In the genomic region with DNA sequence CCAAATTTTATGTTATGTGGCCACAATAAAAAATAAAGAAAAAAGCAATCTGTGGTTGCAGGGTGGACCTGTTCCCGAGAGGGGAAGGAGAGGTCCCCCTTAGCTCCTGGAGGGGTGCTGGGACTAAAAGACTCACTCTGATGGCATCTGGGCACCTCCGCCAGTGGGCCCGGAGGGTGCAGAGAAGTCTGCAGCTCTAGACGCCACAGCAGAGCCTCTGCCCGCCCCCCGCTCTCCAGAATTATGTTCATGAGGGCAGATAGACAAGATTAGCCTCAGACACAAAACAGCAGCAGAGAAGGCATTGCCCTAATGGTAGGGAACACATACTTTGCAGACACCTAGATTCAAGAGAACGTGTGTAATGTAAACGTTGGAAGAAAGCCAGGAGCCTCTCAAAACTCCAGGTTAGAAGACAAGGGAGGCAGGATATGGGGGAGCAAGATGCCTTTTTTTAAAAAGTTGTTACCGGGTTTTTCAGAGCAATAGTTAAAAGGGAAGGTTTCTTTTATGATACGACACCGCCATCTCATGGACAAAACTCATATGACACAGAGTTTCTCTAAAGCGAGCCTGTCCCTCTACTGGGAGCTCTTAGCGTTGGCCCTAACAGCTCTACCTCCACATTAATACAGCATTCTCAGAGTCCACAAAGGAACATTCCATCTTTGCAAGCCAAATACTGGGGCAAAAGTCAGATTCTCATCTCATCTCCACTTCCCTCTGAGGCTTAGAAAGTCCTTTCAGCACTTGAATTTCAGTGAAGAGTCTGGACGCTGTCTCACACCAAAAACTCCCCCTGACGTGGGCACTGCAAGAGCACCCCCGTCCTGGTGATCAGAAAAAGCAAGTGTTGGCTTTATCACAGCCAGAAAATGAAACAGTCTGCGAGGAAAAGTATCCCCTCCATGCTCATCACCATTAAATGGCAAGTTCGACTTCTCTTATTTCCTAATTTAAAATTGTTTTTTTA, we compare ENCODE assay signal across 8 cellular contexts. TPM values are rescaled to one million over a fixed set of nuclear protein-coding genes. Genes with fewer than 3 reads are reported as not detected.
DNase-seq lines count a peak whose midpoint lies in the region; ATAC-seq and TF ChIP-seq lines count a peak whose summit lies in the region.

No MANE protein-coding gene starts in this region.

- H3K4me2 ChIP-seq in Loucy (ENCODE audit: low read depth, low read length, poor library complexity, severe bottlenecking), result peak overlapping the region; percentile 56

- no peaks in the 10 kb centered on the region for H3K36me3 Mint-ChIP-seq in MCF 10A (ENCODE audit: insufficient read depth, unreplicated experiment)
- H3K36me3 Mint-ChIP-seq in immature natural killer cell, result no peaks in the 10 kb centered on the region

- no peaks in the 10 kb centered on the region for H3K36me3 ChIP-seq in Loucy (ENCODE audit: insufficient read depth, low read length)

- DNase-seq in ACHN (peak; percentile 67), GM12865 (ENCODE audit: low read depth) (peak; percentile 64), SKM-1 treated with dmso at 0.1 percent for 144 hours (lab: John Stamatoyannopoulos, UW; ENCODE audit: unreplicated experiment) (peak; percentile 65), MCF 10A (ENCODE audit: unreplicated experiment) (peak; percentile 78), immature natural killer cell (peak; percentile 14 to 42 (median 31))
- DNase-seq in stimulated activated CD4-positive, alpha-beta T cell treated with anti-CD3 and anti-CD28 coated beads, Interleukin-1b, Interleukin-23, amount 100 ng/mL, for 24 hours (ENCODE audit: low read depth in 4 of 4, low spot score in 1 of 4), result peak; percentile 18 to 40 (median 22)

- H3K9me3 Mint-ChIP-seq in MCF 10A (ENCODE audit: unreplicated experiment) (no peaks in the 10 kb centered on the region), immature natural killer cell (peaks cover 0 to 1% (median 0%) of the 10 kb centered on the region in 6 donors)

- H3K4me3 ChIP-seq in GM12865 (ENCODE audit: low read depth, low read length), result no peak overlapping the region
- peak overlapping the region; percentile 41 for H3K4me3 ChIP-seq in Loucy (ENCODE audit: low read length, poor library complexity, severe bottlenecking)

- no TSS peak for BruUV-seq in MCF 10A (replicated peaks; lab: Mats Ljungman, UMichigan)

- no peak for ATAC-seq in GM19328 (IDR thresholded peaks at IDR 0.05; ENCODE audit: unreplicated experiment)

- no peaks in the 10 kb centered on the region for H3K9me2 ChIP-seq in Loucy (replicated peaks; ENCODE audit: low read depth, low read length)

- TF ChIP-seq CTCF in GM12865 (IDR thresholded peaks at IDR 0.05; ENCODE audit: insufficient read depth, low read depth, low read length, missing control alignments) (peak; percentile 60), Loucy (conservative IDR thresholded peaks at IDR 0.05; ENCODE audit: low read length) (peak; percentile 92), MCF 10A (IDR thresholded peaks at IDR 0.05; ENCODE audit: unreplicated experiment) (peak; percentile 84)

- H3K79me2 ChIP-seq in Loucy (ENCODE audit: insufficient read depth, low read length), result no peaks in the 10 kb centered on the region

- H3K27me3 Mint-ChIP-seq in MCF 10A (ENCODE audit: insufficient read depth, unreplicated experiment) (peaks cover 10% of the 10 kb centered on the region), immature natural killer cell (ENCODE audit: low read depth in 3 of 3) (peaks cover 3 to 24% (median 14%) of the 10 kb centered on the region in 3 donors)

- H3K4me3 Mint-ChIP-seq in MCF 10A (ENCODE audit: unreplicated experiment) (no peak overlapping the region), immature natural killer cell (no peak overlapping the region)

- POLR2A ChIA-PET in MCF 10A (lab: Yijun Ruan, JAX), result interaction anchor here (0.8 to 2.1 kb wide), 3 partner anchors 12 to 118 kb away, joined by 3 to 6 read pairs (median 4); no protein-coding TSS in a partner anchor

- H3K4me1 Mint-ChIP-seq in MCF 10A (ENCODE audit: insufficient read depth, unreplicated experiment) (peaks cover 19% of the 10 kb centered on the region), immature natural killer cell (no peaks in the 10 kb centered on the region)

- intact Hi-C loops in MCF 10A (cut with micrococcal nuclease), result loop anchor here (1.0 to 2.0 kb wide), 4 partner anchors 40 to 639 kb away; no protein-coding TSS in a partner anchor

- H3K27ac Mint-ChIP-seq in MCF 10A (ENCODE audit: low read depth, unreplicated experiment) (no peak overlapping the region), immature natural killer cell (no peak overlapping the region)

- H3K9me3 ChIP-seq in Loucy (ENCODE audit: insufficient read depth, low read depth, low read length), result no peaks in the 10 kb centered on the region

- no peak overlapping the region for H3K9ac ChIP-seq in Loucy (ENCODE audit: low read depth, low read length, poor library complexity, severe bottlenecking)

- H3K4me1 ChIP-seq in Loucy (ENCODE audit: insufficient read depth, low read length, poor library complexity, severe bottlenecking), result peaks cover 3% of the 10 kb centered on the region

- no peaks in the 10 kb centered on the region for H3F3A ChIP-seq in Loucy (ENCODE audit: low read depth)

- CTCF ChIA-PET in MCF 10A (lab: Yijun Ruan, JAX), result interaction anchor here (0.5 to 4.4 kb wide), 35 partner anchors 10 to 843 kb away, joined by 3 to 35 read pairs (median 4); no protein-coding TSS in a partner anchor

- H2AFZ ChIP-seq in Loucy (ENCODE audit: low read length), result peak overlapping the region; percentile 54; the same call in 1 of the 2 replicates

- H3K27me3 ChIP-seq in Loucy (ENCODE audit: insufficient read depth, low read length, poor library complexity, severe bottlenecking), result no peaks in the 10 kb centered on the region

- H4K20me1 ChIP-seq in Loucy (ENCODE audit: insufficient read depth, low read length, poor library complexity, severe bottlenecking), result no peaks in the 10 kb centered on the region

- in situ Hi-C loops in ACHN (cut with HindIII; ENCODE audit: low pct_ligation_motif_present, low pct_unique_long_range_greater_than_20kb, low sequenced_read_pairs), result no loop called here

RNA-seq across cellular contexts. Expression of gene FOXF2, which starts 47.2 kb away (rescaled TPM):
- 8.0 and 10.0 TPM in 2 replicates for total RNA-seq in MCF 10A (2022)
- polyA plus RNA-seq in immature natural killer cell, result not detected

Comparison
In these comparisons a context has a peak if more than half of its experiments do, and no peak if none do; other contexts are left out.
1. DNase-seq: peak in every context shown above with its lines; median percentile 78 in MCF 10A; 67 in ACHN; 65 in SKM-1 treated with dmso at 0.1 percent for 144 hours; 64 in GM12865; 31 in immature natural killer cell; 22 in stimulated activated CD4-positive, alpha-beta T cell treated with anti-CD3 and anti-CD28 coated beads, Interleukin-1b, Interleukin-23, amount 100 ng/mL, for 24 hours.